Comparison of ENCODE assay signal across 22 cellular contexts in genomic region chr9:3409453-3409852, GRCh38.
"Had no signal": no experiment of that assay in that cellular context is flagged by ENCODE, and none has a peak within 500 bp of the region (broad histone marks: within the 10 kb centered on the region; RNA-seq: fewer than 3 reads in every experiment).

No MANE protein-coding gene starts in this region.

- H3K9me3 ChIP-seq: MG63, SJSA1 had no signal

- H3K4me1 ChIP-seq: SJSA1 had no signal

- H3K36me3 ChIP-seq: MG63, SJSA1 had no signal

- H3K4me3 ChIP-seq: MG63, SJSA1, SK-N-MC had no signal

- DNase-seq: Karpas-422, KG1, MG63, NCI-H1092, NCI-H1105 treated with DMSO at 0.1 percent for 48 hours, NCI-H1417 treated with DMSO at 0.1 percent for 48 hours, NCI-H187, NCI-H2029, NCI-H2081 treated with DMSO at 0.1 percent for 48 hours, NCI-H2171, NCI-H226, NCI-H446, NCI-H510A, NCI-H524 treated with DMSO at 0.1 percent for 48 hours, NCI-H69, NCI-H774, Right ventricle myocardium superior, RPMI8226, SIG-M5 had no signal

- H3K27ac ChIP-seq: SJSA1, SK-N-MC had no signal

- H3K27me3 ChIP-seq: MG63, SJSA1 had no signal

- FAIRE-seq: RCC 7860 had no signal
